Comparison of ENCODE assay signal across 13 cellular contexts in the genomic region with DNA sequence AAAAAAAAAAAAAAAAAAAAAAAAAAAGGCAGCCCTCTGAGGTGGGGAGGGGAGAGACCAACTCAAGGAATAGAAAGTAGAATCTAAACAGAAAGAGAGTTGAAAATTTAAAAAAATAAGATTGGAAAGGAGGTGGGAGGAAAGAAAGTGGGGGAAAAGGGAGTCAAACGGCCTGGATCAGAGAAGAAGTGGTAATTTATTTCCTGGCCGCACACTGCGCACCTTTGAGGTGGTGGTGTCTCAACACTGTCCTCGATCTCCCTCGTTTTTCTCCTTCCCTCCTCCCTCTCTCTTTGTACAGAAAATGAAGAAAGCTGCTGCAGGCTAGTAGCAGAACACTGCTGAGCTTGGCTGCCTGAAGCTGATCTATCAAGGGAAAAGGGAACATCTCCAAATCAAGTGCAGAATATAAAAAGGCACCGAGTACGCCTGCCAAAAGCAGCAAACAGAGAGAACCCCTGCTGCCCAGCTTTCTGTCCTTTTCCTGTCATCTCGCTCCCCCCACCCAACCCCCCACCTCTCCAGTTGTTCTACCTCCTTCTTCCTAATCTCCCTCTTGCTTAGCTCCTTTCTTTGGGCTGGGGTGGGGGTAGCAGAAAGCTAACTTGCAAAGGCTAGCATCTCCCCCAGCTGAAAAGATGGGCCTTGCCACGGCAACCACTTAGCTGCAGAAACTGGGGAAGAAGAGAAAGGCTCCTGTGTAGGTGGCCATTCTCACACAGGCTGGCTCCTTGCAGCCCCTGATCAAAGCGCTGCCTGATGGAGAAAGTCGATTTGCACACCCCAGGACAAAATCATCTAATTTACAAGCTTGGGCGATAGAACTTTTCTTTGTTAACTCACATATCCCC. TPM values are rescaled to one million over a fixed set of nuclear protein-coding genes. Genes with fewer than 3 reads are reported as not detected.
A peak's percentile ranks its signal among the peaks of the same experiment; 100 is the strongest.
DNase-seq lines count a peak whose midpoint lies in the region; ATAC-seq and TF ChIP-seq lines count a peak whose summit lies in the region.
"Had no signal": no experiment of that assay in that cellular context is flagged by ENCODE, and none has a peak within 500 bp of the region (broad histone marks: within the 10 kb centered on the region; RNA-seq: fewer than 3 reads in every experiment).

No MANE protein-coding gene starts in this region.

- H3K4me1 Mint-ChIP-seq in stimulated activated naive CD8-positive, alpha-beta T cell treated with anti-CD3 and anti-CD28 coated beads, Interleukin-15, amount 100 ng/mL, for 72 hours: peaks cover 24% of the 10 kb centered on the region
- peaks cover 13% of the 10 kb centered on the region for H3K4me1 Mint-ChIP-seq in activated CD4-positive, alpha-beta memory T cell treated with anti-CD3 and anti-CD28 coated beads for 36 hours (ENCODE audit: low read depth)
- peaks cover 11% of the 10 kb centered on the region for H3K4me1 Mint-ChIP-seq in glutamatergic neuron (ENCODE audit: low read depth, unreplicated experiment)

- peak overlapping the region; percentile 83 to 84 for H3K27ac Mint-ChIP-seq in stimulated activated naive CD8-positive, alpha-beta T cell treated with anti-CD3 and anti-CD28 coated beads, Interleukin-15, amount 100 ng/mL, for 72 hours
- H3K27ac Mint-ChIP-seq in activated CD4-positive, alpha-beta memory T cell treated with anti-CD3 and anti-CD28 coated beads for 36 hours: peak overlapping the region; percentile 49
- H3K27ac Mint-ChIP-seq in glutamatergic neuron (ENCODE audit: unreplicated experiment): no peak overlapping the region

- intact Hi-C loops in activated CD4-positive, alpha-beta memory T cell treated with anti-CD3 and anti-CD28 coated beads for 36 hours (cut with micrococcal nuclease): no loop called here
- intact Hi-C loops in uterus (cut with DNase I; ENCODE audit: low total_unique reads): no loop called here
- intact Hi-C loops in stomach (cut with DNase I; ENCODE audit: low total_unique reads): no loop called here

- H3K9me3 Mint-ChIP-seq in stimulated activated naive CD8-positive, alpha-beta T cell treated with anti-CD3 and anti-CD28 coated beads, Interleukin-15, amount 100 ng/mL, for 72 hours: no peaks in the 10 kb centered on the region
- no peaks in the 10 kb centered on the region for H3K9me3 Mint-ChIP-seq in activated CD4-positive, alpha-beta memory T cell treated with anti-CD3 and anti-CD28 coated beads for 36 hours
- peaks cover 3% of the 10 kb centered on the region for H3K9me3 Mint-ChIP-seq in glutamatergic neuron (ENCODE audit: unreplicated experiment)

- POLR2A ChIA-PET in activated CD4-positive, alpha-beta memory T cell treated with anti-CD3 and anti-CD28 coated beads for 36 hours (lab: Charles Lee): interaction anchor here (1.3 kb wide), 1 partner anchor 15 kb away, joined by 3 read pairs; no protein-coding TSS in a partner anchor

- TF ChIP-seq POLR2A in gastroesophageal sphincter (IDR thresholded peaks at IDR 0.05) (no peak), uterus (IDR thresholded peaks at IDR 0.05) (no peak), stomach (IDR thresholded peaks at IDR 0.05) (no peak)

- H3K36me3 ChIP-seq in gastroesophageal sphincter (peaks cover 0 to 68% of the 10 kb centered on the region in 2 donors), uterus (no peaks in the 10 kb centered on the region), stomach (peaks cover 35 to 72% (median 71%) of the 10 kb centered on the region in 4 donors)

- no peaks in the 10 kb centered on the region for H3K9me3 ChIP-seq in gastroesophageal sphincter
- no peaks in the 10 kb centered on the region for H3K9me3 ChIP-seq in uterus
- no peaks in the 10 kb centered on the region for H3K9me3 ChIP-seq in stomach
- H3K9me3 ChIP-seq: BLaER1 had no signal

- no peak for DNase-seq in stimulated activated naive CD8-positive, alpha-beta T cell treated with anti-CD3 and anti-CD28 coated beads, Interleukin-15, amount 100 ng/mL, for 72 hours
- no peak for DNase-seq in stimulated activated naive CD8-positive, alpha-beta T cell treated with anti-CD3 and anti-CD28 coated beads, Interleukin-15, Interleukin-2, amounts not matched to agents 100 U/mL and 50 U/mL, for 24 hours
- DNase-seq in activated CD4-positive, alpha-beta memory T cell treated with anti-CD3 and anti-CD28 coated beads for 36 hours: no peak
- no peak for DNase-seq in uterus
- DNase-seq in glutamatergic neuron: no peak
- DNase-seq in NCI-H1105 (lab: John Stamatoyannopoulos, UW): no peak
- no peak for DNase-seq in stomach
- DNase-seq: EL, NCI-H1930, trophoblast cell had no signal

- no peaks in the 10 kb centered on the region for H3K27me3 ChIP-seq in gastroesophageal sphincter
- no peaks in the 10 kb centered on the region for H3K27me3 ChIP-seq in uterus
- H3K27me3 ChIP-seq in stomach: no peaks in the 10 kb centered on the region
- H3K27me3 ChIP-seq: BLaER1 had no signal

- H3K4me3 ChIP-seq in gastroesophageal sphincter: no peak overlapping the region
- no peak overlapping the region for H3K4me3 ChIP-seq in uterus
- H3K4me3 ChIP-seq in stomach: no peak overlapping the region
- H3K4me3 ChIP-seq: BLaER1, GM12878 had no signal

- H3K27ac ChIP-seq in gastroesophageal sphincter (peak overlapping the region in 3 of 4 donors; percentile 54 to 65 (median 58)), uterus (peak overlapping the region; percentile 12 to 20), stomach (peak overlapping the region in 1 of 5 donors; percentile 7)
- H3K27ac ChIP-seq: BLaER1 had no signal

- CTCF ChIA-PET in activated CD4-positive, alpha-beta memory T cell treated with anti-CD3 and anti-CD28 coated beads for 36 hours (lab: Charles Lee): interaction anchor here (1.0 kb wide), 1 partner anchor 18 kb away, joined by 3 read pairs; no protein-coding TSS in a partner anchor

- no peaks in the 10 kb centered on the region for H3K27me3 Mint-ChIP-seq in stimulated activated naive CD8-positive, alpha-beta T cell treated with anti-CD3 and anti-CD28 coated beads, Interleukin-15, amount 100 ng/mL, for 72 hours
- no peaks in the 10 kb centered on the region for H3K27me3 Mint-ChIP-seq in activated CD4-positive, alpha-beta memory T cell treated with anti-CD3 and anti-CD28 coated beads for 36 hours
- H3K27me3 Mint-ChIP-seq in glutamatergic neuron (ENCODE audit: unreplicated experiment): peaks cover under 1% of the 10 kb centered on the region

- peak overlapping the region; percentile 59 to 65 for H3K4me3 Mint-ChIP-seq in stimulated activated naive CD8-positive, alpha-beta T cell treated with anti-CD3 and anti-CD28 coated beads, Interleukin-15, amount 100 ng/mL, for 72 hours
- H3K4me3 Mint-ChIP-seq in activated CD4-positive, alpha-beta memory T cell treated with anti-CD3 and anti-CD28 coated beads for 36 hours: peak overlapping the region; percentile 39
- no peak overlapping the region for H3K4me3 Mint-ChIP-seq in glutamatergic neuron (ENCODE audit: unreplicated experiment)

- 17 to 48% methylated on average over 7 to 10 of the region's 12 CpGs for WGBS in gastroesophageal sphincter (ENCODE audit: low coverage in 1 of 2), 2 donors
- 72 to 82% (median 80%) methylated on average over 12 of the region's 12 CpGs for WGBS in stomach, 5 donors

- no peak for ATAC-seq in stimulated activated naive CD8-positive, alpha-beta T cell treated with anti-CD3 and anti-CD28 coated beads, Interleukin-15, amount 100 ng/mL, for 72 hours
- no peak for ATAC-seq in stimulated activated naive CD8-positive, alpha-beta T cell treated with anti-CD3 and anti-CD28 coated beads, Interleukin-15, Interleukin-2, amounts not matched to agents 100 U/mL and 50 U/mL, for 24 hours
- ATAC-seq in gastroesophageal sphincter: no peak
- ATAC-seq: GM12878 had no signal

- TF ChIP-seq CTCF in gastroesophageal sphincter (IDR thresholded peaks at IDR 0.05) (no peak), uterus (IDR thresholded peaks at IDR 0.05) (no peak), glutamatergic neuron (IDR thresholded peaks at IDR 0.05; ENCODE audit: partially characterized antibody, unreplicated experiment) (no peak), stomach (IDR thresholded peaks at IDR 0.05) (no peak)

- H3K4me1 ChIP-seq in gastroesophageal sphincter (peaks cover 0 to 40% (median 14%) of the 10 kb centered on the region in 3 donors), uterus (no peaks in the 10 kb centered on the region), stomach (peaks cover 10 to 36% (median 22%) of the 10 kb centered on the region in 4 donors)
- H3K4me1 ChIP-seq: BLaER1 had no signal

- TF ChIP-seq EP300 in gastroesophageal sphincter (IDR thresholded peaks at IDR 0.05) (no peak), stomach (IDR thresholded peaks at IDR 0.05) (no peak)

- H3K36me3 Mint-ChIP-seq in activated CD4-positive, alpha-beta memory T cell treated with anti-CD3 and anti-CD28 coated beads for 36 hours: peaks cover 32% of the 10 kb centered on the region
- peaks cover 20% of the 10 kb centered on the region for H3K36me3 Mint-ChIP-seq in glutamatergic neuron (ENCODE audit: unreplicated experiment)

RNA-seq across cellular contexts. Expression of gene AXIN2, which starts 22.5 kb away (rescaled TPM):
- total RNA-seq in activated CD4-positive, alpha-beta memory T cell treated with anti-CD3 and anti-CD28 coated beads for 36 hours: 1 to 10 TPM; 3.9 to 4.4 TPM
- total RNA-seq in gastroesophageal sphincter (10 to 100 TPM; 17.2 to 49.6 (median 40.5) TPM), uterus (10 to 100 TPM in 3 of 4 donors, 1 to 10 TPM in 1; 8.2 to 65.1 (median 42.0) TPM), glutamatergic neuron (ENCODE audit: unreplicated experiment) (26.5 TPM), stomach (10 to 100 TPM in 4 of 5 donors, 1 to 10 TPM in 1; 4.1 to 46.9 (median 25.3) TPM)
- 1 to 10 TPM; 2.7 to 3.3 (median 3.2) TPM for polyA plus RNA-seq in stomach
